ENCODE assay signal across 14 cellular contexts in the genomic region with DNA sequence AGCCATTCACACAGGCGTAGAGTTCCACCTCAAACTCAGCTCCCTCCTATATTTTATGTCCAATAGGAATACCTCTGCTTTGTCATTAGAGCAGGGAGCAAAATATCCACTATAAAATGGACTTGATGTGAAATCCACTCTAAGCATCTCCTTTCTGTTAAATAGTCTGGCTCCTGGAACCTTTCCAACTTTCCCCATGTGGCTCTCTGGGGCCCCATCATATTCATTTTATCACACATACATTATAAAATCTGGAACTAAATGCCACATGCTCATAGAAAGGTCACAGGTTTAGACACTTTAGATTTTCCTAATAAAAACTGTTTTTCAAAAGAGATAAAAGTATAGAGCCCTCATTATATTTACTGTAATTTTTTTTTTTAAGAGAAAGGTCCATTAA.
"Had no signal": no experiment of that assay in that cellular context is flagged by ENCODE, and none has a peak within 500 bp of the region (broad histone marks: within the 10 kb centered on the region; RNA-seq: fewer than 3 reads in every experiment).

No MANE protein-coding gene starts in this region.

- H3K4me1 ChIP-seq: right lobe of liver had no signal

- ATAC-seq: activated CD4-positive, CD25-positive, alpha-beta regulatory T cell treated with anti-CD3 and anti-CD28 coated beads, Interleukin-2, amount 50 U/mL, for 24 hours; gastroesophageal sphincter; heart right ventricle; psoas muscle; right lobe of liver; stimulated activated naive CD8-positive, alpha-beta T cell treated with anti-CD3 and anti-CD28 coated beads, Interleukin-15, Interleukin-2, amounts not matched to agents 100 U/mL and 50 U/mL, for 24 hours had no signal

- H3K27me3 ChIP-seq: gastroesophageal sphincter, heart right ventricle, right lobe of liver, transverse colon had no signal

- DNase-seq: activated CD4-positive, alpha-beta T cell treated with anti-CD3 and anti-CD28 coated beads, Interleukin-2, amount 50 U/mL, for 4 hours; activated naive CD4-positive, alpha-beta T cell; activated T-cell treated with anti-CD3 and anti-CD28 coated beads for 4 hours; anterior cingulate cortex; dermis blood vessel endothelial cell; erythroblast; heart right ventricle; midbrain; psoas muscle; right lobe of liver; stimulated activated naive CD8-positive, alpha-beta T cell treated with anti-CD3 and anti-CD28 coated beads, Interleukin-15, Interleukin-2, amounts not matched to agents 100 U/mL and 50 U/mL, for 24 hours; transverse colon had no signal

- H3K27ac ChIP-seq: gastroesophageal sphincter, heart right ventricle, psoas muscle, right lobe of liver, transverse colon had no signal
